Comparison of ENCODE assay signal across 8 cellular contexts in the genomic region with DNA sequence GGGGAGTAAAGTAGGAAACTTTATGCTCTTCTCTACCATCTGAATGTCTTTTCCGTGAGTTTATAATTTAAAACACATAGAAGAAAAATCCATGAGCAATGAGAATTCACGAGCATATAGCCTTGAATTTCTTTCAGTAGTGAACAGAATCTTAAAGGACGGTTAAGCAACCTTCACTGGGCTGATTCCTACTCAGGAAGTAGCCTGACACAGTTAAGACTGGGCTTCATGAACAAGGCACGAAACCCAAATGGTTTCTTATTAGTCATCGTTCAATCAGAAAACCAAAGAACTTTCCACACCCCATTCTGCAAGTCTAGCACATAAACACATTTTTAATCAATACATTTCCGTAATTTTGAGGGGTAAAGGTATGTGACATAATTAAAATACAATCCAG.
DNase-seq lines count a peak whose midpoint lies in the region; ATAC-seq and TF ChIP-seq lines count a peak whose summit lies in the region.

No MANE protein-coding gene starts in this region.

- TF ChIP-seq CTCF in cardiac fibroblast (IDR thresholded peaks at IDR 0.05; ENCODE audit: low read depth, low read length), result no peak

- DNase-seq in EL (peak; percentile 19), LHCN-M2 (ENCODE audit: low read depth) (peak; percentile 9), cardiac fibroblast (ENCODE audit: low read depth in 2 of 2) (peak; percentile 40 to 75), dermis blood vessel endothelial cell (no peak), left cardiac atrium (no peak), left ventricle myocardium superior (no peak)

- intact Hi-C loops in left cardiac atrium (cut with DNase I) (no loop called here), left ventricle myocardium superior (cut with micrococcal nuclease) (no loop called here)

- H3K4me3 ChIP-seq in cardiac fibroblast (replicated peaks in 1 of 2; ENCODE audit: low read depth in 2 of 2, low read length in 2 of 2), result no peak overlapping the region

- ATAC-seq in GM21381 (IDR thresholded peaks at IDR 0.05; ENCODE audit: unreplicated experiment) (peak; percentile 54), left cardiac atrium (no peak), left ventricle myocardium superior (no peak), HG03460 (IDR thresholded peaks at IDR 0.05; ENCODE audit: unreplicated experiment) (no peak)

Comparison
In these comparisons a context has a peak if more than half of its experiments do, and no peak if none do; other contexts are left out.
1. DNase-seq: peak in EL (single experiment), LHCN-M2 (single experiment) and cardiac fibroblast (2 of 2); none in dermis blood vessel endothelial cell (single experiment), left cardiac atrium (single experiment) and left ventricle myocardium superior (single experiment).